In the genomic region with DNA sequence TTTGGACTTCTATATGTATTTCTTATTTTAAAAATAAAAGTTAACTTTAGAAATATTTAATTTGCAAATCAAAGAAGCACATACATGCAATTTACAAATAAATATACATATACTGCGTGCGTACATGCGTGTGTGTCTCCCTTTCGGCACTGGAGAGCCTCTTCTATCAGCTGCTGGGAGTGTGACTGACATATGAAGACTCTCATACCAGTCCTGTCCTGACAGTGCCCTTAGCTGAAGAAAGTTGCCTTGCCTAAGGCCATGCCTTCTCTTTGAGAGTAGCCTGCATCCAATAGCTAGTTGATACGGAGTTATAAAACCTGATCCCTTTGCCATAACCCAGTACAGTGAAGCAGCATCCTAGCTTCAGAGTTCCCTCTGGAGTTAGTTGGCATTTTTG, we compare ENCODE assay signal across 1 cellular context.
TF ChIP-seq lines count a peak whose summit lies in the region.

No MANE protein-coding gene starts in this region.

TF ChIP-seq in H1, 55 proteins besides CTCF, POLR2A, EP300 and RAD21 (continued from another document):
- TF ChIP-seq CBX8 (IDR thresholded peaks at IDR 0.05; ENCODE audit: borderline replicate concordance, low read depth, low read length) = no peak
- TF ChIP-seq, protein P1, sequence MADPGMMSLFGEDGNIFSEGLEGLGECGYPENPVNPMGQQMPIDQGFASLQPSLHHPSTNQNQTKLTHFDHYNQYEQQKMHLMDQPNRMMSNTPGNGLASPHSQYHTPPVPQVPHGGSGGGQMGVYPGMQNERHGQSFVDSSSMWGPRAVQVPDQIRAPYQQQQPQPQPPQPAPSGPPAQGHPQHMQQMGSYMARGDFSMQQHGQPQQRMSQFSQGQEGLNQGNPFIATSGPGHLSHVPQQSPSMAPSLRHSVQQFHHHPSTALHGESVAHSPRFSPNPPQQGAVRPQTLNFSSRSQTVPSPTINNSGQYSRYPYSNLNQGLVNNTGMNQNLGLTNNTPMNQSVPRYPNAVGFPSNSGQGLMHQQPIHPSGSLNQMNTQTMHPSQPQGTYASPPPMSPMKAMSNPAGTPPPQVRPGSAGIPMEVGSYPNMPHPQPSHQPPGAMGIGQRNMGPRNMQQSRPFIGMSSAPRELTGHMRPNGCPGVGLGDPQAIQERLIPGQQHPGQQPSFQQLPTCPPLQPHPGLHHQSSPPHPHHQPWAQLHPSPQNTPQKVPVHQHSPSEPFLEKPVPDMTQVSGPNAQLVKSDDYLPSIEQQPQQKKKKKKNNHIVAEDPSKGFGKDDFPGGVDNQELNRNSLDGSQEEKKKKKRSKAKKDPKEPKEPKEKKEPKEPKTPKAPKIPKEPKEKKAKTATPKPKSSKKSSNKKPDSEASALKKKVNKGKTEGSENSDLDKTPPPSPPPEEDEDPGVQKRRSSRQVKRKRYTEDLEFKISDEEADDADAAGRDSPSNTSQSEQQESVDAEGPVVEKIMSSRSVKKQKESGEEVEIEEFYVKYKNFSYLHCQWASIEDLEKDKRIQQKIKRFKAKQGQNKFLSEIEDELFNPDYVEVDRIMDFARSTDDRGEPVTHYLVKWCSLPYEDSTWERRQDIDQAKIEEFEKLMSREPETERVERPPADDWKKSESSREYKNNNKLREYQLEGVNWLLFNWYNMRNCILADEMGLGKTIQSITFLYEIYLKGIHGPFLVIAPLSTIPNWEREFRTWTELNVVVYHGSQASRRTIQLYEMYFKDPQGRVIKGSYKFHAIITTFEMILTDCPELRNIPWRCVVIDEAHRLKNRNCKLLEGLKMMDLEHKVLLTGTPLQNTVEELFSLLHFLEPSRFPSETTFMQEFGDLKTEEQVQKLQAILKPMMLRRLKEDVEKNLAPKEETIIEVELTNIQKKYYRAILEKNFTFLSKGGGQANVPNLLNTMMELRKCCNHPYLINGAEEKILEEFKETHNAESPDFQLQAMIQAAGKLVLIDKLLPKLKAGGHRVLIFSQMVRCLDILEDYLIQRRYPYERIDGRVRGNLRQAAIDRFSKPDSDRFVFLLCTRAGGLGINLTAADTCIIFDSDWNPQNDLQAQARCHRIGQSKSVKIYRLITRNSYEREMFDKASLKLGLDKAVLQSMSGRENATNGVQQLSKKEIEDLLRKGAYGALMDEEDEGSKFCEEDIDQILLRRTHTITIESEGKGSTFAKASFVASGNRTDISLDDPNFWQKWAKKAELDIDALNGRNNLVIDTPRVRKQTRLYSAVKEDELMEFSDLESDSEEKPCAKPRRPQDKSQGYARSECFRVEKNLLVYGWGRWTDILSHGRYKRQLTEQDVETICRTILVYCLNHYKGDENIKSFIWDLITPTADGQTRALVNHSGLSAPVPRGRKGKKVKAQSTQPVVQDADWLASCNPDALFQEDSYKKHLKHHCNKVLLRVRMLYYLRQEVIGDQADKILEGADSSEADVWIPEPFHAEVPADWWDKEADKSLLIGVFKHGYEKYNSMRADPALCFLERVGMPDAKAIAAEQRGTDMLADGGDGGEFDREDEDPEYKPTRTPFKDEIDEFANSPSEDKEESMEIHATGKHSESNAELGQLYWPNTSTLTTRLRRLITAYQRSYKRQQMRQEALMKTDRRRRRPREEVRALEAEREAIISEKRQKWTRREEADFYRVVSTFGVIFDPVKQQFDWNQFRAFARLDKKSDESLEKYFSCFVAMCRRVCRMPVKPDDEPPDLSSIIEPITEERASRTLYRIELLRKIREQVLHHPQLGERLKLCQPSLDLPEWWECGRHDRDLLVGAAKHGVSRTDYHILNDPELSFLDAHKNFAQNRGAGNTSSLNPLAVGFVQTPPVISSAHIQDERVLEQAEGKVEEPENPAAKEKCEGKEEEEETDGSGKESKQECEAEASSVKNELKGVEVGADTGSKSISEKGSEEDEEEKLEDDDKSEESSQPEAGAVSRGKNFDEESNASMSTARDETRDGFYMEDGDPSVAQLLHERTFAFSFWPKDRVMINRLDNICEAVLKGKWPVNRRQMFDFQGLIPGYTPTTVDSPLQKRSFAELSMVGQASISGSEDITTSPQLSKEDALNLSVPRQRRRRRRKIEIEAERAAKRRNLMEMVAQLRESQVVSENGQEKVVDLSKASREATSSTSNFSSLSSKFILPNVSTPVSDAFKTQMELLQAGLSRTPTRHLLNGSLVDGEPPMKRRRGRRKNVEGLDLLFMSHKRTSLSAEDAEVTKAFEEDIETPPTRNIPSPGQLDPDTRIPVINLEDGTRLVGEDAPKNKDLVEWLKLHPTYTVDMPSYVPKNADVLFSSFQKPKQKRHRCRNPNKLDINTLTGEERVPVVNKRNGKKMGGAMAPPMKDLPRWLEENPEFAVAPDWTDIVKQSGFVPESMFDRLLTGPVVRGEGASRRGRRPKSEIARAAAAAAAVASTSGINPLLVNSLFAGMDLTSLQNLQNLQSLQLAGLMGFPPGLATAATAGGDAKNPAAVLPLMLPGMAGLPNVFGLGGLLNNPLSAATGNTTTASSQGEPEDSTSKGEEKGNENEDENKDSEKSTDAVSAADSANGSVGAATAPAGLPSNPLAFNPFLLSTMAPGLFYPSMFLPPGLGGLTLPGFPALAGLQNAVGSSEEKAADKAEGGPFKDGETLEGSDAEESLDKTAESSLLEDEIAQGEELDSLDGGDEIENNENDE (IDR thresholded peaks at IDR 0.05; ENCODE audit: insufficient replicate concordance, low read length) = no peak
- TF ChIP-seq GABPA (IDR thresholded peaks at IDR 0.05; ENCODE audit: borderline replicate concordance, insufficient read depth, low read length) = no peak
- no peak for TF ChIP-seq TBP (IDR thresholded peaks at IDR 0.05; ENCODE audit: low read depth, low read length)
- TF ChIP-seq FOSL1 (IDR thresholded peaks at IDR 0.05; ENCODE audit: insufficient read depth, low read depth, low read length) = no peak
- no peak for TF ChIP-seq MAFK (IDR thresholded peaks at IDR 0.05; ENCODE audit: low read depth, low read length)
- no peak for TF ChIP-seq KDM5A (IDR thresholded peaks at IDR 0.05; ENCODE audit: low read length)
- no peak for TF ChIP-seq PHF8 (conservative IDR thresholded peaks at IDR 0.05; ENCODE audit: low read depth, low read length)
- TF ChIP-seq GTF2F1 (IDR thresholded peaks at IDR 0.05; ENCODE audit: borderline replicate concordance, low read depth, low read length) = no peak
- no peak for TF ChIP-seq HDAC6 (IDR thresholded peaks at IDR 0.05; ENCODE audit: low read depth, low read length)
- TF ChIP-seq SIRT6 (IDR thresholded peaks at IDR 0.05; ENCODE audit: low read length) = no peak
